Comparison of ENCODE assay signal across 8 cellular contexts in genomic region chr2:10301946-10302478, GRCh38. TPM values are rescaled to one million over a fixed set of nuclear protein-coding genes. Genes with fewer than 3 reads are reported as not detected.
A peak's percentile ranks its signal among the peaks of the same experiment; 100 is the strongest.
DNase-seq lines count a peak whose midpoint lies in the region; ATAC-seq and TF ChIP-seq lines count a peak whose summit lies in the region.

No MANE protein-coding gene starts in this region.

- no peaks in the 10 kb centered on the region for H3K27me3 Mint-ChIP-seq in T-helper 17 cell

- H3K4me1 Mint-ChIP-seq in T-helper 17 cell: peaks cover 41% of the 10 kb centered on the region

- no peak for TF ChIP-seq CTCF in foreskin fibroblast (IDR thresholded peaks at IDR 0.05; ENCODE audit: low read depth, low read length)

- H3K27ac ChIP-seq in skin epidermis: peak overlapping the region; percentile 51 to 87 (median 79)

- H3K9me3 ChIP-seq in T-helper 17 cell (ENCODE audit: control insufficient read depth, low read length, poor library complexity, severe bottlenecking): no peaks in the 10 kb centered on the region

- H3K4me3 Mint-ChIP-seq in T-helper 17 cell: peak overlapping the region; percentile 86

- peak overlapping the region; percentile 48 to 79 for H3K4me3 ChIP-seq in foreskin fibroblast (ENCODE audit: low read depth in 1 of 2, low read length in 2 of 2)
- peak overlapping the region; percentile 50 to 87 (median 74) for H3K4me3 ChIP-seq in skin epidermis

- no peak for ATAC-seq in T-helper 17 cell

- peak overlapping the region; percentile 77 for H3K27ac Mint-ChIP-seq in T-helper 17 cell

- DNase-seq in NCI-H345 (lab: John Stamatoyannopoulos, UW) (peak; percentile 31), NCI-H345 treated with DMSO at 0.1 percent for 48 hours (lab: John Stamatoyannopoulos, UW; ENCODE audit: unreplicated experiment) (no peak), T-helper 17 cell (no peak), foreskin fibroblast (no peak), SIG-M5 treated with dmso at 0.1 percent for 504 hours (lab: John Stamatoyannopoulos, UW; ENCODE audit: unreplicated experiment) (no peak), NCI-H510A (lab: John Stamatoyannopoulos, UW) (no peak), NCI-H1048 (lab: John Stamatoyannopoulos, UW) (no peak)

- H3K36me3 Mint-ChIP-seq in T-helper 17 cell (ENCODE audit: low read depth): no peaks in the 10 kb centered on the region

RNA-seq across cellular contexts. Expression of gene HPCAL1, which starts 0.7 kb away (rescaled TPM):
- 10 to 100 TPM; 44.2 TPM for total RNA-seq in T-helper 17 cell
